ENCODE assay signal across 20 cellular contexts in the genomic region with DNA sequence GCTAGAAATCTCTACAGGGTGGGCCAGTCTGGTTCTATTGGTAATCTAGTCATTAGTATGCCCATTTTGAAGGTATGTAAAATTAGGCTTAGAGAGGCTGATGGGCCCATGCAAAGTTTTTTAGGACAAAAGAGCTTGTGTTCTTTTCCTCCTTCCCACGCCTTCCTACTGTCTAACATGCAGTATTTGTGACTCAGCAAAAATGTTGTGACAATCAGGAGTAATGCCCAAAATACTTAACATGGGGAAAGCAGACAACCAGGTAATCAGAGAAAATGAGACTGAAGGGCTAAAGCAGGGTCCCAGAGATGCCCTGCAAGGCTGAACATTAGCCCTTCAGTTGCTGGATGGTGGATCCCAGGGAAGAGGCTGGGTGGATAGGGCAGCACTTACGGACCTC.
A peak's percentile ranks its signal among the peaks of the same experiment; 100 is the strongest.
DNase-seq lines count a peak whose midpoint lies in the region; ATAC-seq, FAIRE-seq and TF ChIP-seq lines count a peak whose summit lies in the region.
"Had no signal": no experiment of that assay in that cellular context is flagged by ENCODE, and none has a peak within 500 bp of the region (broad histone marks: within the 10 kb centered on the region; RNA-seq: fewer than 3 reads in every experiment).

No MANE protein-coding gene starts in this region.

- H3K9me3 ChIP-seq in A673 (ENCODE audit: low read depth, low read length, poor library complexity, severe bottlenecking) = no peaks in the 10 kb centered on the region
- no peaks in the 10 kb centered on the region for H3K9me3 ChIP-seq in thyroid gland

- POLR2A ChIA-PET in A673 (lab: Charles Lee; ENCODE audit: low non-redundant PET) = no interaction called here
- POLR2A ChIA-PET in RWPE1 (lab: Yijun Ruan, JAX; ENCODE audit: low non-redundant PET) = no interaction called here

- H3K4me3 ChIP-seq in A673 (ENCODE audit: low read depth, low read length, poor library complexity, severe bottlenecking) = no peak overlapping the region
- no peak overlapping the region for H3K4me3 ChIP-seq in bronchial epithelial cell (ENCODE audit: low read depth, low read length)
- H3K4me3 ChIP-seq in thyroid gland (replicated peaks in 1 of 3) = no peak overlapping the region
- H3K4me3 ChIP-seq: BLaER1, GM12878 had no signal

- H3K36me3 ChIP-seq in A673 (ENCODE audit: insufficient read depth, low read length, poor library complexity, severe bottlenecking) (no peaks in the 10 kb centered on the region), bronchial epithelial cell (ENCODE audit: control insufficient read depth, insufficient read depth, low read length) (no peaks in the 10 kb centered on the region), thyroid gland (no peaks in the 10 kb centered on the region)
- H3K36me3 ChIP-seq: BLaER1 had no signal

- TF ChIP-seq POLR2A in thyroid gland (IDR thresholded peaks at IDR 0.05) = no peak

- DNase-seq in A673 (ENCODE audit: low spot score) (peak; percentile 14), COLO829 (ENCODE audit: low spot score) (peak; percentile 13), bronchial epithelial cell (ENCODE audit: low read depth) (peak; percentile 21), thyroid gland (no peak), HTR-8/SVneo (ENCODE audit: insufficient read length, low spot score) (no peak), RWPE1 (ENCODE audit: low spot score) (no peak)
- no peak for DNase-seq in activated CD4-positive, alpha-beta T cell treated with anti-CD3 and anti-CD28 coated beads for 48 hours
- DNase-seq: CD8-positive, alpha-beta T cell; COR-L47; DMS 273 treated with DMSO at 0.1 percent for 48 hours; DMS53; DND-41; EL; GOT3; H9 had no signal

- intact Hi-C loops in A673 (cut with micrococcal nuclease; ENCODE audit: unreplicated experiment) = no loop called here
- intact Hi-C loops in thyroid gland (cut with DNase I) = no loop called here

- no TSS peak for BruUV-seq in A673 (replicated peaks; lab: Mats Ljungman, UMichigan)

- FAIRE-seq in bronchial epithelial cell (lab: Jason Lieb, UNC) = peak; percentile 73
- FAIRE-seq in HTR-8/SVneo (lab: Jason Lieb, UNC) = no peak
- FAIRE-seq: A204.1, GM12878 had no signal

- CTCF ChIA-PET in A673 (lab: Charles Lee) = no interaction called here
- CTCF ChIA-PET in RWPE1 (lab: Yijun Ruan, JAX) = interaction anchor here (0.7 kb wide), 1 partner anchor 32 kb away, joined by 3 read pairs; no protein-coding TSS in a partner anchor

- TF ChIP-seq CTCF in A673 (conservative IDR thresholded peaks at IDR 0.05; ENCODE audit: low read depth, low read length) = no peak
- no peak for TF ChIP-seq CTCF in bronchial epithelial cell (IDR thresholded peaks at IDR 0.05; ENCODE audit: insufficient read depth, low read length, severe bottlenecking)
- TF ChIP-seq CTCF in thyroid gland (IDR thresholded peaks at IDR 0.05) = no peak
- TF ChIP-seq CTCF in RWPE1 (conservative IDR thresholded peaks at IDR 0.05; ENCODE audit: low read depth) = no peak

- no peak for ATAC-seq in HG03571 (IDR thresholded peaks at IDR 0.05; ENCODE audit: unreplicated experiment)
- ATAC-seq: CD8-positive, alpha-beta T cell; GM12878 had no signal

- H3K27me3 ChIP-seq in A673 (replicated peaks; ENCODE audit: insufficient read depth, low read depth, low read length, poor library complexity) = no peaks in the 10 kb centered on the region
- no peaks in the 10 kb centered on the region for H3K27me3 ChIP-seq in bronchial epithelial cell (ENCODE audit: control insufficient read depth, insufficient read depth, low read length)
- H3K27me3 ChIP-seq in thyroid gland = no peaks in the 10 kb centered on the region
- H3K27me3 ChIP-seq: BLaER1 had no signal

- H3K27ac ChIP-seq in A673 (ENCODE audit: low read depth, low read length, poor library complexity, severe bottlenecking) (no peak overlapping the region), thyroid gland (peak overlapping the region in 2 of 3 donors; percentile 54 to 65), RWPE1 (no peak overlapping the region)
- H3K27ac ChIP-seq: BLaER1, KMS-11 had no signal

- WGBS in thyroid gland, 2 donors = 86 to 95% methylated on average over 2 of the region's 2 CpGs

- H3K4me1 ChIP-seq in A673 (ENCODE audit: insufficient read depth, low read length, poor library complexity, severe bottlenecking) = no peaks in the 10 kb centered on the region
- peaks cover 21 to 39% of the 10 kb centered on the region in 2 donors for H3K4me1 ChIP-seq in thyroid gland
- H3K4me1 ChIP-seq: BLaER1 had no signal

Comparison
In these comparisons a context has a peak if more than half of its experiments do, and no peak if none do; other contexts are left out.
1. DNase-seq: peak in A673 (single experiment), COLO829 (single experiment) and bronchial epithelial cell (single experiment); none in thyroid gland (0 of 2), HTR-8/SVneo (single experiment), activated CD4-positive, alpha-beta T cell treated with anti-CD3 and anti-CD28 coated beads for 48 hours (single experiment) and RWPE1 (single experiment).
2. H3K27ac ChIP-seq: peak in thyroid gland (2 of 3); none in A673 (single experiment) and RWPE1 (single experiment).